ENCODE assay signal across 8 cellular contexts in the genomic region with DNA sequence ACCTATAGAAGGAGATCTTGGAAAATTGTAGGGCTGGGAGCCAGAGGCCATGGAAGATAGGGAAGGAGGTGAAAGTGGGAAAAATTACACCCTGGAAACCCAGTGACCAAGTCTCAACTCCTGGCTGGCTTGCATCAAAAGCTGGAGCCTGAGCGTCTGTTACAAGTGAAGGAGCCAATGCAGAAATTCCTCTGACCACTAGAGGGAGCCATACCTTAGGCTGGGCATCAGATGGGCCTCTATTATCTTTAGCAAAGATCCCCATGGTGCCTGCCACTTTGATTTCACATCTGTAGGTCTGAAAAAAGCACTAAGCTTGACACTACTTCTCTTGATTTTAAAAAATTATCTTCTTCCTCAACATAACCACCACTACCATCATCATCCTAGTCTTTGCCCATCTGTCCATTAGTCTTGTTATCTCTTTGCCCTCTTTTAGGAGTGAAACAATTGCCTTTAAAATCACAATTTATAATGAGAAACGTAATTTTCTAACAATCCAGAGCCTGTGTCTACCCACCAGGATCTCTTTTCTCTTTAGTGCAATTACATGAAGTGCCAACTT.
A peak's percentile ranks its signal among the peaks of the same experiment; 100 is the strongest.
DNase-seq lines count a peak whose midpoint lies in the region; ATAC-seq and TF ChIP-seq lines count a peak whose summit lies in the region.

No MANE protein-coding gene starts in this region.

- peak overlapping the region in 2 of 4 donors; percentile 27 to 58 for H3K27ac ChIP-seq in tibial nerve

- H3K27me3 Mint-ChIP-seq in naive B cell = peaks cover 0 to 15% (median 11%) of the 10 kb centered on the region in 3 donors

- peak; percentile 64 to 88 (median 82) for TF ChIP-seq CTCF in tibial nerve (IDR thresholded peaks at IDR 0.05)

- H3K4me1 ChIP-seq in tibial nerve = peaks cover 0 to 17% (median 2%) of the 10 kb centered on the region in 4 donors

- no peaks in the 10 kb centered on the region for H3K4me1 Mint-ChIP-seq in naive B cell

- H3K36me3 Mint-ChIP-seq in naive B cell = peaks cover 7 to 8% of the 10 kb centered on the region in 2 donors

- WGBS in tibial nerve, 2 donors = 14 to 19% methylated on average over 2 of the region's 2 CpGs

- no peak overlapping the region for H3K27ac Mint-ChIP-seq in naive B cell

- no peaks in the 10 kb centered on the region for H3K27me3 ChIP-seq in tibial nerve

- H3K4me3 ChIP-seq in tibial nerve = no peak overlapping the region

- peak in 1 of 2 donors; percentile 9 for TF ChIP-seq EP300 in tibial nerve (IDR thresholded peaks at IDR 0.05)

- no peak overlapping the region for H3K4me3 Mint-ChIP-seq in naive B cell

- no peaks in the 10 kb centered on the region for H3K36me3 ChIP-seq in tibial nerve

- ATAC-seq in GM21360 (IDR thresholded peaks at IDR 0.05; ENCODE audit: unreplicated experiment) (peak; percentile 77), HG03575 (IDR thresholded peaks at IDR 0.05; ENCODE audit: extremely low read depth, insufficient number of reproducible peaks, low FRiP score, unreplicated experiment) (peak; percentile 67), esophagus mucosa (peak; percentile 83), naive B cell (ENCODE audit: low read depth in 2 of 2) (peak; percentile 32 to 52)

- no peak for TF ChIP-seq POLR2A in tibial nerve (IDR thresholded peaks at IDR 0.05)

- DNase-seq in DMS53 treated with DMSO at 0.1 percent for 48 hours (lab: John Stamatoyannopoulos, UW; ENCODE audit: unreplicated experiment) = peak; percentile 90
- DNase-seq in NCI-H69 (lab: John Stamatoyannopoulos, UW) = peak; percentile 73
- DNase-seq in activated CD8-positive, alpha-beta memory T cell treated with anti-CD3 and anti-CD28 coated beads for 24 hours = peak; percentile 63
- DNase-seq in naive B cell = peak; percentile 36
- DNase-seq in tibial nerve (ENCODE audit: low spot score in 2 of 2) = peak; percentile 32 to 86

- H3K9me3 Mint-ChIP-seq in naive B cell = peaks cover 0 to 12% (median 6%) of the 10 kb centered on the region in 7 donors

- H3K9me3 ChIP-seq in tibial nerve = no peaks in the 10 kb centered on the region

Comparison
In these comparisons a context has a peak if more than half of its experiments do, and no peak if none do; other contexts are left out.
1. DNase-seq: peak in every context shown above with its lines; median percentile 90 in DMS53 treated with DMSO at 0.1 percent for 48 hours; 73 in NCI-H69; 63 in activated CD8-positive, alpha-beta memory T cell treated with anti-CD3 and anti-CD28 coated beads for 24 hours; 59 in tibial nerve; 36 in naive B cell.